8 cellular contexts compared by ENCODE assay signal in genomic region chr3:137032465-137033120, GRCh38.
DNase-seq lines count a peak whose midpoint lies in the region; ATAC-seq and TF ChIP-seq lines count a peak whose summit lies in the region.

No MANE protein-coding gene starts in this region.

- peaks cover 27% of the 10 kb centered on the region for H3K4me1 Mint-ChIP-seq in endodermal cell

- H3K36me3 Mint-ChIP-seq in endodermal cell (ENCODE audit: low read depth) = no peaks in the 10 kb centered on the region

- CTCF ChIA-PET in BJ (lab: Yijun Ruan, JAX) = interaction anchor here (0.5 to 5.2 kb wide), 23 partner anchors 8 to 990 kb away, joined by 3 to 45 read pairs (median 3); partner anchors contain the start of gene STAG1

- peak; percentile 72 for ATAC-seq in GM19328 (IDR thresholded peaks at IDR 0.05; ENCODE audit: unreplicated experiment)
- peak; percentile 90 for ATAC-seq in HG03460 (IDR thresholded peaks at IDR 0.05; ENCODE audit: unreplicated experiment)

- H3K4me3 ChIP-seq in BJ (ENCODE audit: low read depth, low read length) (0 out of 2 replicates have a peak overlapping the region, but pooled peaks have one; percentile 17), endodermal cell (ENCODE audit: low read length) (peak overlapping the region; percentile 76), mesodermal cell (ENCODE audit: extremely low read depth, insufficient read depth, low read length, poor library complexity, severe bottlenecking) (peak overlapping the region; percentile 26)

- H3K27ac ChIP-seq in endodermal cell (ENCODE audit: low read depth, low read length) = no peak overlapping the region
- H3K27ac ChIP-seq in mesodermal cell (ENCODE audit: low read depth, low read length, severe bottlenecking) = no peak overlapping the region

- DNase-seq in BJ (ENCODE audit: low read depth) = no peak
- peak; percentile 94 for DNase-seq in NCI-H82 (lab: John Stamatoyannopoulos, UW)
- DNase-seq in activated CD8-positive, alpha-beta memory T cell treated with anti-CD3 and anti-CD28 coated beads for 4 hours (ENCODE audit: low read depth in 2 of 2) = peak; percentile 37 to 50
- peak; percentile 99 for DNase-seq in endodermal cell
- peak; percentile 15 to 54 for DNase-seq in stimulated activated CD8-positive, alpha-beta memory T cell treated with anti-CD3 and anti-CD28 coated beads, Interleukin-15, amount 100 ng/mL, for 4 hours (ENCODE audit: low read depth in 2 of 2)

- peak overlapping the region; percentile 64 for H3K9ac ChIP-seq in endodermal cell (ENCODE audit: extremely low read depth, low read length, poor library complexity, severe bottlenecking)

- H3K9me3 ChIP-seq in endodermal cell (ENCODE audit: control insufficient read depth, low read length) (no peaks in the 10 kb centered on the region), mesodermal cell (ENCODE audit: control insufficient read depth, low read length) (no peaks in the 10 kb centered on the region)

- H3K9me3 Mint-ChIP-seq in endodermal cell = no peaks in the 10 kb centered on the region

- H3K27me3 ChIP-seq in BJ (ENCODE audit: control insufficient read depth, insufficient read depth, low read length) (peaks cover 1% of the 10 kb centered on the region; the same call in 1 of the 2 replicates), endodermal cell (ENCODE audit: control insufficient read depth, insufficient read depth, low read length, poor library complexity, severe bottlenecking) (no peaks in the 10 kb centered on the region)

- POLR2A ChIA-PET in BJ (lab: Charles Lee) = no interaction called here

- H3K36me3 ChIP-seq in BJ (ENCODE audit: control insufficient read depth, insufficient read depth, low read length) (no peaks in the 10 kb centered on the region), endodermal cell (ENCODE audit: control insufficient read depth, insufficient read depth, low read length) (no peaks in the 10 kb centered on the region), mesodermal cell (ENCODE audit: control insufficient read depth, insufficient read depth, low read length) (no peaks in the 10 kb centered on the region)

- WGBS in endodermal cell (ENCODE audit: insufficient coverage in 1 of 2, insufficient read length in 1 of 2), 2 experiments = 1 to 3% methylated on average over 18 to 31 of the region's 31 CpGs
- WGBS in mesodermal cell (ENCODE audit: insufficient coverage in 2 of 2), 2 experiments = 3 to 4% methylated on average over 29 to 30 of the region's 31 CpGs

- H3K27me3 Mint-ChIP-seq in endodermal cell (ENCODE audit: insufficient read depth) = no peaks in the 10 kb centered on the region

- peak overlapping the region; percentile 94 for H3K27ac Mint-ChIP-seq in endodermal cell

- H3K4me1 ChIP-seq in endodermal cell (ENCODE audit: control insufficient read depth, insufficient read depth, low read length) = peaks cover 5% of the 10 kb centered on the region
- H3K4me1 ChIP-seq in mesodermal cell (ENCODE audit: control insufficient read depth, insufficient read depth, low read length, poor library complexity, severe bottlenecking) = no peaks in the 10 kb centered on the region

- H3K4me3 Mint-ChIP-seq in endodermal cell = peak overlapping the region; percentile 53

- TF ChIP-seq CTCF in BJ (IDR thresholded peaks at IDR 0.05; ENCODE audit: insufficient read depth, low read depth, low read length) (peak; percentile 99), endodermal cell (conservative IDR thresholded peaks at IDR 0.05) (peak; percentile 96)

Comparison
In these comparisons a context has a peak if more than half of its experiments do, and no peak if none do; other contexts are left out.
1. H3K4me3 ChIP-seq: peak in every context shown above with its lines; median percentile 76 in endodermal cell; 26 in mesodermal cell; 17 in BJ.